In the genomic region with DNA sequence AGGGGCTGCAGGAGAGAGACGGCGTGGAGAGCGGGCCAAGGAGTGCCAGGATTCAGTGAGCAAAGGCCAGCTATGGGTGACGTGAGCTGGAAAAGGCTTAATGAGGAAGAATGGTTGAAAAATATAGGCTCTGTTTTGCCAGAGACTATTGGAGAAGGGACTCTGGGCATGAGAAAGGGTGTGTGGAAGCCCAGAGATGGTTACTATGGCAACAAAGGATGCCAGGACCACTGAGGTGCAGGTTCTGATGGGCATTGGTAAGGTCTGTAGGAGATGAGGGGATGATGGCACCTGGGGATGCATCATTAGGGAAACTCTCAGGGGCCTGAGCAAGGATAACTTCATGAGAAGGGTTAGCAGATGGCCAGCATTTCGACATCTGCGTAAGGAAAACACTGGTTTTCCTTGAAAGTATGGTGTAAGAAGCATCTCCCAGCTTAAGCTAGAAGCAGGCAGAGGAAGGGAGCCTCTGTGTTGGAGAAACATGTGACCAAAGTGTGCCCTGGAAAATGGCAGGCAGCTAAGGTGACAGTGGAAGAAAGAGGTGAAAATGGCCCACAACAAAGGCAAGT, we compare ENCODE assay signal across 1 cellular context.
TF ChIP-seq lines count a peak whose summit lies in the region.

No MANE protein-coding gene starts in this region.

TF ChIP-seq in K562, 482 proteins besides CTCF, POLR2A, EP300 and RAD21:
- TF ChIP-seq COPS2 (conservative IDR thresholded peaks at IDR 0.05) (no peak), RFX1 (IDR thresholded peaks at IDR 0.05) (peak; percentile 76)
